In the genomic region with DNA sequence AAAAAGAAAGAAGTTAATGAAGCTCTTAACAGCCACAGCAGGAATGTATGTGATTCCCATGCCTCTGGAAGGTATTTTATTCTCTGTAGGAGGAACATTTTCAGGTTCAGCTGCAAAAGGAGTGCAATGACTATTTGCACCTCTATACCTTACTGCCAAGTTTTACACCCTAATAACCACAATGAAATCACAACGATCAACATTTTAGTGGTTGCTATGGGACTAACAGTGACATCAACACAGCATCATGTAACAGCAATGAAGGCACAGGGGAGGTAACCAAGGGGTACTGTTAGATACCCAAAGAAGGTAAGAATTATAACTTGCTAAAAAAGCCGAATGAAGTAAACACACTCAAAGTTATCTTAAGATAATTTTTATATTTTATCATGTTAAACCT, we compare ENCODE assay signal across 17 cellular contexts.
DNase-seq lines count a peak whose midpoint lies in the region; ATAC-seq and TF ChIP-seq lines count a peak whose summit lies in the region.
"Had no signal": no experiment of that assay in that cellular context is flagged by ENCODE, and none has a peak within 500 bp of the region (broad histone marks: within the 10 kb centered on the region; RNA-seq: fewer than 3 reads in every experiment).

No MANE protein-coding gene starts in this region.

- H3K27ac Mint-ChIP-seq in WTC11, result 0 out of 2 replicates have a peak overlapping the region, but pooled peaks have one; percentile 53
- H3K27ac Mint-ChIP-seq: activated naive CD8-positive, alpha-beta T cell treated with anti-CD3 and anti-CD28 coated beads, Interleukin-2, amount 10 ng/mL, durations not matched to agents 7 days and 5 days; GM23338 had no signal

- H3K4me1 ChIP-seq in foreskin keratinocyte (no peaks in the 10 kb centered on the region), uterus (no peaks in the 10 kb centered on the region)
- H3K4me1 ChIP-seq: right lobe of liver had no signal

- POLR2A ChIA-PET in WTC11 (lab: Charles Lee), result no interaction called here

- H3K9me3 Mint-ChIP-seq in WTC11, result no peaks in the 10 kb centered on the region
- H3K9me3 Mint-ChIP-seq: activated naive CD8-positive, alpha-beta T cell treated with anti-CD3 and anti-CD28 coated beads, Interleukin-2, amount 10 ng/mL, durations not matched to agents 7 days and 5 days; GM23338 had no signal

- H3K36me3 Mint-ChIP-seq in WTC11, result peaks cover 26% of the 10 kb centered on the region

- intact Hi-C loops in uterus (cut with DNase I; ENCODE audit: low total_unique reads), result no loop called here

- no peaks in the 10 kb centered on the region for H3K27me3 ChIP-seq in foreskin keratinocyte
- no peaks in the 10 kb centered on the region for H3K27me3 ChIP-seq in uterus
- H3K27me3 ChIP-seq in MG63, result no peaks in the 10 kb centered on the region
- H3K27me3 ChIP-seq: cardiac muscle cell, right lobe of liver had no signal

- H3K4me1 Mint-ChIP-seq in WTC11, result peaks cover 14% of the 10 kb centered on the region
- H3K4me1 Mint-ChIP-seq: activated naive CD8-positive, alpha-beta T cell treated with anti-CD3 and anti-CD28 coated beads, Interleukin-2, amount 10 ng/mL, durations not matched to agents 7 days and 5 days had no signal

- H3K9me3 ChIP-seq in uterus (no peaks in the 10 kb centered on the region), MG63 (no peaks in the 10 kb centered on the region)
- H3K9me3 ChIP-seq: right lobe of liver had no signal

- H3K36me3 ChIP-seq in uterus (no peaks in the 10 kb centered on the region), MG63 (peaks cover 2% of the 10 kb centered on the region)
- H3K36me3 ChIP-seq: cardiac muscle cell, right lobe of liver had no signal

- ATAC-seq in WTC11, result no peak
- peak; percentile 41 for ATAC-seq in foreskin keratinocyte
- ATAC-seq: GM23338, right lobe of liver had no signal

- H3K27me3 Mint-ChIP-seq in WTC11 (ENCODE audit: low read depth), result no peaks in the 10 kb centered on the region
- H3K27me3 Mint-ChIP-seq: activated naive CD8-positive, alpha-beta T cell treated with anti-CD3 and anti-CD28 coated beads, Interleukin-2, amount 10 ng/mL, durations not matched to agents 7 days and 5 days had no signal

- TF ChIP-seq CTCF in HFF-Myc (IDR thresholded peaks at IDR 0.05; ENCODE audit: low read depth, low read length, missing control alignments) (no peak), WTC11 (IDR thresholded peaks at IDR 0.05) (no peak), foreskin keratinocyte (conservative IDR thresholded peaks at IDR 0.05) (no peak), uterus (IDR thresholded peaks at IDR 0.05) (no peak)

- no peak for TF ChIP-seq POLR2A in uterus (IDR thresholded peaks at IDR 0.05)

- no peak overlapping the region for H3K4me3 ChIP-seq in HFF-Myc (replicated peaks; ENCODE audit: low read depth, low read length)
- no peak overlapping the region for H3K4me3 ChIP-seq in uterus
- no peak overlapping the region for H3K4me3 ChIP-seq in MG63
- H3K4me3 ChIP-seq: cardiac muscle cell, GM23338, right lobe of liver had no signal

- no peak overlapping the region for H3K27ac ChIP-seq in foreskin keratinocyte
- no peak overlapping the region for H3K27ac ChIP-seq in uterus
- H3K27ac ChIP-seq: cardiac muscle cell, right lobe of liver had no signal

- H3K4me3 Mint-ChIP-seq in WTC11, result no peak overlapping the region
- H3K4me3 Mint-ChIP-seq: activated naive CD8-positive, alpha-beta T cell treated with anti-CD3 and anti-CD28 coated beads, Interleukin-2, amount 10 ng/mL, durations not matched to agents 7 days and 5 days; GM23338 had no signal

- CTCF ChIA-PET in WTC11 (lab: Charles Lee), result no interaction called here

- DNase-seq in AG08396 (ENCODE audit: low spot score) (peak; percentile 4), HFF-Myc (ENCODE audit: extremely low read depth, low read depth) (peak; percentile 6), WTC11 (ENCODE audit: low spot score) (no peak), foreskin keratinocyte (peak; percentile 9 to 11), uterus (no peak), MG63 (no peak), SIG-M5 (lab: John Stamatoyannopoulos, UW) (no peak)
- DNase-seq in activated CD4-positive, CD25-positive, alpha-beta regulatory T cell (lab: John Stamatoyannopoulos, UW), result no peak
- DNase-seq: activated CD8-positive, alpha-beta memory T cell treated with anti-CD3 and anti-CD28 coated beads for 24 hours; activated naive CD8-positive, alpha-beta T cell treated with anti-CD3 and anti-CD28 coated beads, Interleukin-2, amount 10 ng/mL, durations not matched to agents 7 days and 5 days; COR-L47; glutamatergic neuron; occipital lobe; right lobe of liver; stimulated activated CD4-positive, alpha-beta T cell treated with anti-CD3 and anti-CD28 coated beads, Interleukin-15, amount 100 ng/mL, for 24 hours had no signal

TF ChIP-seq in WTC11, 78 proteins besides CTCF, POLR2A, EP300 and RAD21:
- no peak for TF ChIP-seq JAZF1 (CRISPR knock-in tag; IDR thresholded peaks at IDR 0.05)
- no peak for TF ChIP-seq ESRRA (CRISPR knock-in tag; IDR thresholded peaks at IDR 0.05; ENCODE audit: borderline replicate concordance)
- TF ChIP-seq ATF6 (CRISPR knock-in tag; IDR thresholded peaks at IDR 0.05), result no peak
- TF ChIP-seq NFE2L1 (CRISPR knock-in tag; IDR thresholded peaks at IDR 0.05), result no peak
- TF ChIP-seq ATF1 (CRISPR knock-in tag; IDR thresholded peaks at IDR 0.05), result no peak
- TF ChIP-seq ZNF263 (CRISPR knock-in tag; IDR thresholded peaks at IDR 0.05; ENCODE audit: low read depth), result no peak
- TF ChIP-seq ELF4 (CRISPR knock-in tag; IDR thresholded peaks at IDR 0.05; ENCODE audit: low read depth), result no peak
- no peak for TF ChIP-seq NFATC4 (CRISPR knock-in tag; IDR thresholded peaks at IDR 0.05)
- TF ChIP-seq ZBTB21 (CRISPR knock-in tag; IDR thresholded peaks at IDR 0.05; ENCODE audit: borderline replicate concordance), result no peak
- TF ChIP-seq ETV6 (CRISPR knock-in tag; IDR thresholded peaks at IDR 0.05), result no peak
- TF ChIP-seq FOXP4 (CRISPR knock-in tag; IDR thresholded peaks at IDR 0.05), result no peak
- TF ChIP-seq OVOL2 (CRISPR knock-in tag; IDR thresholded peaks at IDR 0.05; ENCODE audit: borderline replicate concordance), result no peak
- no peak for TF ChIP-seq NR1H2 (CRISPR knock-in tag; IDR thresholded peaks at IDR 0.05)
- TF ChIP-seq ATF3 (CRISPR knock-in tag; conservative IDR thresholded peaks at IDR 0.05), result no peak
- no peak for TF ChIP-seq GABPB1 (CRISPR knock-in tag; IDR thresholded peaks at IDR 0.05)
- no peak for TF ChIP-seq MYBL2 (CRISPR knock-in tag; IDR thresholded peaks at IDR 0.05)
- TF ChIP-seq ZNF396 (CRISPR knock-in tag; IDR thresholded peaks at IDR 0.05; ENCODE audit: borderline replicate concordance), result no peak
- TF ChIP-seq TEAD4 (CRISPR knock-in tag; IDR thresholded peaks at IDR 0.05), result no peak
- TF ChIP-seq HMGXB4 (CRISPR knock-in tag; IDR thresholded peaks at IDR 0.05), result no peak

Comparison
In these comparisons a context has a peak if more than half of its experiments do, and no peak if none do; other contexts are left out.
1. DNase-seq: peak in AG08396 (single experiment), HFF-Myc (single experiment) and foreskin keratinocyte (2 of 2); none in WTC11 (single experiment), activated CD4-positive, CD25-positive, alpha-beta regulatory T cell (0 of 4), uterus (0 of 2), MG63 (single experiment) and SIG-M5 (single experiment).